In genomic region chr2:88131201-88131998, GRCh38 we compare ENCODE assay signal across 1 cellular context.
A peak's percentile ranks its signal among the peaks of the same experiment; 100 is the strongest.
TF ChIP-seq lines count a peak whose summit lies in the region.

No MANE protein-coding gene starts in this region.

TF ChIP-seq in K562, 482 proteins besides CTCF, POLR2A, EP300 and RAD21 (continued from another document):
- no peak for TF ChIP-seq RREB1 (CRISPR knock-in tag; IDR thresholded peaks at IDR 0.05)
- 0 out of 2 replicates have a peak, but pooled peaks have one; percentile 24 for TF ChIP-seq EGR1 (conservative IDR thresholded peaks at IDR 0.05)
- no peak for TF ChIP-seq RFX7 (CRISPR knock-in tag; IDR thresholded peaks at IDR 0.05)
- 0 out of 2 replicates have a peak, but pooled peaks have one; percentile 2 for TF ChIP-seq CBFA2T2 (conservative IDR thresholded peaks at IDR 0.05)
- TF ChIP-seq HMBOX1 (IDR thresholded peaks at IDR 0.05) = no peak
- no peak for TF ChIP-seq L3MBTL2 (IDR thresholded peaks at IDR 0.05)
- TF ChIP-seq PYGO2 (tag; IDR thresholded peaks at IDR 0.05) = no peak
- TF ChIP-seq ZNF75A (CRISPR knock-in tag; IDR thresholded peaks at IDR 0.05) = no peak
- TF ChIP-seq NR4A1 (CRISPR knock-in tag; IDR thresholded peaks at IDR 0.05) = no peak
- no peak for TF ChIP-seq NR4A1 (tag; IDR thresholded peaks at IDR 0.05)
- TF ChIP-seq HINFP (tag; conservative IDR thresholded peaks at IDR 0.05; ENCODE audit: low read depth) = no peak
- peak; percentile 32 for TF ChIP-seq CBFA2T3 (IDR thresholded peaks at IDR 0.05)
- TF ChIP-seq ZNF830 (CRISPR knock-in tag; IDR thresholded peaks at IDR 0.05) = no peak
- no peak for TF ChIP-seq EHMT2 (IDR thresholded peaks at IDR 0.05)
- no peak for TF ChIP-seq FOXP1 (CRISPR knock-in tag; IDR thresholded peaks at IDR 0.05)
- peak; percentile 13; the same call in 1 of the 2 replicates for TF ChIP-seq TAL1 (IDR thresholded peaks at IDR 0.05)
- no peak for TF ChIP-seq ADNP (tag; IDR thresholded peaks at IDR 0.05)
TF ChIP-seq in K562: peak in this region for 5.
